1 cellular context compared by ENCODE assay signal in the genomic region with DNA sequence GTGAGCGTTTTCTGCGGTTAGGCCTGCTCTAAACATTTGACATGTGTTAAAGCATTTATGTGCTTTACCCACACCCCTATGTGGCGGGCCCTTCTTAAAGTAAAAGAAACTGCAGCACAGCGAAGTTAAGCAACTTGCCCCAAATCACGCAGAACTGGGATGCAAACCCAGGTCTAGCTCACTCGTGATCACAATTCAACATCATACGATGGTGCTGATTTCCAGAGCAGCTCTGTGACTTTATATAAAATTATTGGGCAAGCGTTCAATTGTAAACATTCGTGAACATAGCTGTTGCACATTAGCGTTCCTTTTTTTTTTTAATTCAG.
TF ChIP-seq lines count a peak whose summit lies in the region.

No MANE protein-coding gene starts in this region.

TF ChIP-seq in HCT116, 20 proteins besides CTCF, POLR2A, EP300 and RAD21 (continued from another document):
- TF ChIP-seq, protein P1, sequence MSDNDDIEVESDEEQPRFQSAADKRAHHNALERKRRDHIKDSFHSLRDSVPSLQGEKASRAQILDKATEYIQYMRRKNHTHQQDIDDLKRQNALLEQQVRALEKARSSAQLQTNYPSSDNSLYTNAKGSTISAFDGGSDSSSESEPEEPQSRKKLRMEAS (IDR thresholded peaks at IDR 0.05), result no peak
- TF ChIP-seq POLR2AphosphoS5 (IDR thresholded peaks at IDR 0.05; ENCODE audit: low read depth, low read length) (no peak), TCF7L2 (IDR thresholded peaks at IDR 0.05; ENCODE audit: borderline replicate concordance, extremely low read depth, insufficient read depth, insufficient read length) (no peak), FOSL1 (IDR thresholded peaks at IDR 0.05; ENCODE audit: low read depth) (no peak), EZH2phosphoT487 (IDR thresholded peaks at IDR 0.05; ENCODE audit: borderline replicate concordance) (no peak), CBX3 (IDR thresholded peaks at IDR 0.05; ENCODE audit: low read depth) (no peak), JUND (IDR thresholded peaks at IDR 0.05) (no peak), SRF (IDR thresholded peaks at IDR 0.05; ENCODE audit: low read depth) (no peak), EGR1 (IDR thresholded peaks at IDR 0.05; ENCODE audit: low read depth) (no peak)
- TF ChIP-seq, protein P2, sequence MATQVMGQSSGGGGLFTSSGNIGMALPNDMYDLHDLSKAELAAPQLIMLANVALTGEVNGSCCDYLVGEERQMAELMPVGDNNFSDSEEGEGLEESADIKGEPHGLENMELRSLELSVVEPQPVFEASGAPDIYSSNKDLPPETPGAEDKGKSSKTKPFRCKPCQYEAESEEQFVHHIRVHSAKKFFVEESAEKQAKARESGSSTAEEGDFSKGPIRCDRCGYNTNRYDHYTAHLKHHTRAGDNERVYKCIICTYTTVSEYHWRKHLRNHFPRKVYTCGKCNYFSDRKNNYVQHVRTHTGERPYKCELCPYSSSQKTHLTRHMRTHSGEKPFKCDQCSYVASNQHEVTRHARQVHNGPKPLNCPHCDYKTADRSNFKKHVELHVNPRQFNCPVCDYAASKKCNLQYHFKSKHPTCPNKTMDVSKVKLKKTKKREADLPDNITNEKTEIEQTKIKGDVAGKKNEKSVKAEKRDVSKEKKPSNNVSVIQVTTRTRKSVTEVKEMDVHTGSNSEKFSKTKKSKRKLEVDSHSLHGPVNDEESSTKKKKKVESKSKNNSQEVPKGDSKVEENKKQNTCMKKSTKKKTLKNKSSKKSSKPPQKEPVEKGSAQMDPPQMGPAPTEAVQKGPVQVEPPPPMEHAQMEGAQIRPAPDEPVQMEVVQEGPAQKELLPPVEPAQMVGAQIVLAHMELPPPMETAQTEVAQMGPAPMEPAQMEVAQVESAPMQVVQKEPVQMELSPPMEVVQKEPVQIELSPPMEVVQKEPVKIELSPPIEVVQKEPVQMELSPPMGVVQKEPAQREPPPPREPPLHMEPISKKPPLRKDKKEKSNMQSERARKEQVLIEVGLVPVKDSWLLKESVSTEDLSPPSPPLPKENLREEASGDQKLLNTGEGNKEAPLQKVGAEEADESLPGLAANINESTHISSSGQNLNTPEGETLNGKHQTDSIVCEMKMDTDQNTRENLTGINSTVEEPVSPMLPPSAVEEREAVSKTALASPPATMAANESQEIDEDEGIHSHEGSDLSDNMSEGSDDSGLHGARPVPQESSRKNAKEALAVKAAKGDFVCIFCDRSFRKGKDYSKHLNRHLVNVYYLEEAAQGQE (IDR thresholded peaks at IDR 0.05; ENCODE audit: low read depth), result no peak
- TF ChIP-seq, protein P3, sequence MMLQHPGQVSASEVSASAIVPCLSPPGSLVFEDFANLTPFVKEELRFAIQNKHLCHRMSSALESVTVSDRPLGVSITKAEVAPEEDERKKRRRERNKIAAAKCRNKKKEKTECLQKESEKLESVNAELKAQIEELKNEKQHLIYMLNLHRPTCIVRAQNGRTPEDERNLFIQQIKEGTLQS (IDR thresholded peaks at IDR 0.05), result no peak
